In genomic region chr18:27185025-27185763, GRCh38 we compare ENCODE assay signal across 12 cellular contexts. TPM values are rescaled to one million over a fixed set of nuclear protein-coding genes. Genes with fewer than 3 reads are reported as not detected.
DNase-seq lines count a peak whose midpoint lies in the region; ATAC-seq and TF ChIP-seq lines count a peak whose summit lies in the region.
"Had no signal": no experiment of that assay in that cellular context is flagged by ENCODE, and none has a peak within 500 bp of the region (broad histone marks: within the 10 kb centered on the region; RNA-seq: fewer than 3 reads in every experiment).

Gene CHST9 (minus strand): TSS chr18:27185308. CDS start chr18:27142809, 42,499 bp downstream.

- H3K79me2 ChIP-seq in neural progenitor cell (ENCODE audit: low read depth): no peaks in the 10 kb centered on the region

- no peaks in the 10 kb centered on the region for H3K36me3 Mint-ChIP-seq in neural progenitor cell

- WGBS in esophagus muscularis mucosa: 17% methylated on average over 14 of the region's 67 CpGs

- H3K4me1 ChIP-seq in esophagus muscularis mucosa (peaks cover 0 to 16% (median 12%) of the 10 kb centered on the region in 4 donors), neural progenitor cell (no peaks in the 10 kb centered on the region)
- H3K4me1 ChIP-seq: adrenal gland had no signal

- H3K27ac ChIP-seq in esophagus muscularis mucosa (replicated peaks in 1 of 4) (no peak within 1 kb of the TSS), neural progenitor cell (no peak within 1 kb of the TSS)
- H3K27ac ChIP-seq: adrenal gland, neutrophil, thyroid gland had no signal

- no peak within 1 kb of the TSS for H3K9ac ChIP-seq in neural progenitor cell

- H3K4me3 Mint-ChIP-seq in neural progenitor cell: peak within 1 kb of the TSS; percentile 87

- peaks cover 19% of the 10 kb centered on the region for H3K4me1 Mint-ChIP-seq in neural progenitor cell

- H3K9me3 ChIP-seq in esophagus muscularis mucosa (no peaks in the 10 kb centered on the region), neural progenitor cell (ENCODE audit: low read depth) (no peaks in the 10 kb centered on the region)
- H3K9me3 ChIP-seq: adrenal gland, neutrophil, thyroid gland had no signal

- H3K4me3 ChIP-seq in esophagus muscularis mucosa (peak within 1 kb of the TSS; percentile 49 to 62 (median 52)), neural progenitor cell (peak within 1 kb of the TSS; percentile 69)
- H3K4me3 ChIP-seq: thyroid gland had no signal

- TF ChIP-seq POLR2A in esophagus muscularis mucosa (IDR thresholded peaks at IDR 0.05; ENCODE audit: low read depth): no peak

- no peak within 1 kb of the TSS for H3K27ac Mint-ChIP-seq in neural progenitor cell

- H3K27me3 ChIP-seq in esophagus muscularis mucosa: peaks cover 0 to 36% (median 13%) of the 10 kb centered on the region in 4 donors
- peaks cover 56% of the 10 kb centered on the region for H3K27me3 ChIP-seq in neural progenitor cell
- H3K27me3 ChIP-seq: thyroid gland had no signal

- no peaks in the 10 kb centered on the region for H3F3A ChIP-seq in neural progenitor cell (ENCODE audit: low read depth)

- H3K36me3 ChIP-seq in esophagus muscularis mucosa (no peaks in the 10 kb centered on the region), neural progenitor cell (no peaks in the 10 kb centered on the region)
- H3K36me3 ChIP-seq: adrenal gland, neutrophil, thyroid gland had no signal

- DNase-seq in D341Med (ENCODE audit: low spot score) (peak; percentile 53), NCI-H345 treated with DMSO at 0.1 percent for 48 hours (lab: John Stamatoyannopoulos, UW; ENCODE audit: unreplicated experiment) (peak; percentile 34), esophagus muscularis mucosa (ENCODE audit: extremely low spot score) (no peak), neural progenitor cell (ENCODE audit: low spot score) (peak; percentile 73)

- no peaks in the 10 kb centered on the region for H4K20me1 ChIP-seq in neural progenitor cell (ENCODE audit: low read depth)

- peak within 1 kb of the TSS; percentile 97 for H2AFZ ChIP-seq in neural progenitor cell (replicated peaks)

- no peak for TF ChIP-seq EP300 in esophagus muscularis mucosa (IDR thresholded peaks at IDR 0.05)

- peaks cover 10% of the 10 kb centered on the region for H3K27me3 Mint-ChIP-seq in neural progenitor cell (ENCODE audit: insufficient read depth, low read depth)

- intact Hi-C loops in esophagus muscularis mucosa (cut with DNase I): no loop called here

- H3K9me3 Mint-ChIP-seq in neural progenitor cell: no peaks in the 10 kb centered on the region

- no peak for ATAC-seq in HG03025 (IDR thresholded peaks at IDR 0.05; ENCODE audit: low FRiP score, unreplicated experiment)
- ATAC-seq in GM18858 (IDR thresholded peaks at IDR 0.05; ENCODE audit: unreplicated experiment): no peak
- no peak for ATAC-seq in GM18520 (IDR thresholded peaks at IDR 0.05; ENCODE audit: unreplicated experiment)
- no peak for ATAC-seq in GM21528 (IDR thresholded peaks at IDR 0.05; ENCODE audit: low FRiP score, unreplicated experiment)

- TF ChIP-seq CTCF in esophagus muscularis mucosa (IDR thresholded peaks at IDR 0.05): no peak
- TF ChIP-seq CTCF in neural progenitor cell (IDR thresholded peaks at IDR 0.05): no peak

- H3K4me2 ChIP-seq in neural progenitor cell: peak within 1 kb of the TSS; percentile 95

RNA-seq across cellular contexts. Expression of gene CHST9, which starts in this region (rescaled TPM):
- total RNA-seq in esophagus muscularis mucosa (1 to 10 TPM in 2 of 4 donors, under 1 TPM in 2; 0.42 to 2.4 (median 1.4) TPM), neural progenitor cell (ENCODE audit: low replicate concordance) (0.77 and 1.3 TPM in 2 replicates)
- total RNA-seq: RPMI7951 had no signal
